In the genomic region with DNA sequence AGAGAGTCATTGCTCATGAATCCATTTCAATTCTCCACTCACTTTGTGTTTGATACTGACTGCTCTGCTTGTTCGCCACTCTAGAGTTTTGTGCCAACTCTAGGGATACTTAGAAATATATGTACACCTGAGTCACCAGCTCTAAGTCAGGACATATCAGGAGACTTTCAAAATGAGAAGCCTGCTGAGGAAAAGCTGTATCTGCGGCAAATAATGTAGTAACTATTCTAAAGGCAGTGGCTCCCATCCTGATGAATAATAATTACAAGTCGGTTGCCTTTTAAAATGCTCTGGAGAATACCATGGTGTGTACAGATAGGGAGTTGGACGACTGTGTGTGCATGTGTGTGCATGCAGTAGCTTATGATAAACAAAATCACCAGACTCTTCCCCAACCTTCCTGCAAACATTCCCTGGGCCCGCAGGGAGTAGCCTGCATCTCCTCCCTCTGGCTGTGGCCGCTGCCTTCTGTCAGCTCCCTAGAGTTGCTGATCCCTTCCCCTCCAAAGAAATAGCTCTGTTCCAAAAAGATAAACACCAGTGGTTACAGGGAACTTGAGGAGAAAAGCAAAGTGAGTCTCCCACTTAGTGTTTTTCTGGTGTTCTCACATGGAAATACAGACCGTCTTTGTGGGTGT, we compare ENCODE assay signal across 19 cellular contexts.
DNase-seq lines count a peak whose midpoint lies in the region; ATAC-seq and TF ChIP-seq lines count a peak whose summit lies in the region.
"Had no signal": no experiment of that assay in that cellular context is flagged by ENCODE, and none has a peak within 500 bp of the region (broad histone marks: within the 10 kb centered on the region; RNA-seq: fewer than 3 reads in every experiment).

No MANE protein-coding gene starts in this region.

- peaks cover 8 to 15% (median 14%) of the 10 kb centered on the region in 3 donors for H3K27me3 Mint-ChIP-seq in CD14-positive monocyte (ENCODE audit: low read depth in 3 of 3)

- TF ChIP-seq CTCF in right atrium auricular region (IDR thresholded peaks at IDR 0.05): no peak
- no peak for TF ChIP-seq CTCF in tibial artery (IDR thresholded peaks at IDR 0.05)
- TF ChIP-seq CTCF in CD14-positive monocyte (IDR thresholded peaks at IDR 0.05): no peak

- no peak overlapping the region for H3K27ac Mint-ChIP-seq in CD14-positive monocyte

- intact Hi-C loops in Right ventricle myocardium inferior (cut with DNase I): no loop called here
- intact Hi-C loops in tibial artery (cut with DNase I; ENCODE audit: low total_unique reads): no loop called here
- intact Hi-C loops in CD14-positive monocyte (cut with micrococcal nuclease): no loop called here

- no peak overlapping the region for H3K4me3 Mint-ChIP-seq in CD14-positive monocyte
- H3K4me3 Mint-ChIP-seq: H9 had no signal

- H3K9me3 ChIP-seq in right atrium auricular region (no peaks in the 10 kb centered on the region), tibial artery (no peaks in the 10 kb centered on the region)
- H3K9me3 ChIP-seq: BLaER1 treated with 17β-estradiol and CSF1 and Interleukin-3, amounts not matched to agents 10 nM and 100 nM; Peyer's patch had no signal

- ATAC-seq in Right ventricle myocardium inferior: peak; percentile 37

- H3K27ac ChIP-seq in right atrium auricular region: no peak overlapping the region
- H3K27ac ChIP-seq in epithelial cell of prostate: peak overlapping the region; percentile 62
- H3K27ac ChIP-seq in tibial artery: peak overlapping the region; percentile 17 to 36
- H3K27ac ChIP-seq: BLaER1 treated with 17β-estradiol and CSF1 and Interleukin-3, amounts not matched to agents 10 nM and 100 nM; Peyer's patch had no signal

- H3K4me1 Mint-ChIP-seq in CD14-positive monocyte: no peaks in the 10 kb centered on the region

- DNase-seq in Right ventricle myocardium inferior (ENCODE audit: missing footprints) (no peak), right atrium auricular region (ENCODE audit: low spot score) (no peak), epithelial cell of prostate (ENCODE audit: low read depth, low spot score) (no peak), middle frontal gyrus (ENCODE audit: extremely low spot score, low spot score) (peak; percentile 11), tibial artery (no peak), CD14-positive monocyte (ENCODE audit: low spot score) (no peak), T-helper 1 cell (no peak)
- DNase-seq in activated T-cell treated with anti-CD3 and anti-CD28 coated beads, Interleukin-2, amount 50 U/mL, for 1 hour: no peak
- DNase-seq: 8988T, DMS153, EL, H9, IMR-90, Kasumi-1, NCI-H187 treated with DMSO at 0.1 percent for 48 hours, NCI-H510A, NCI-H82, Peyer's patch had no signal

- peaks cover 0 to 7% of the 10 kb centered on the region in 2 donors for H3K4me1 ChIP-seq in right atrium auricular region
- peaks cover 0 to 37% (median 17%) of the 10 kb centered on the region in 4 donors for H3K4me1 ChIP-seq in tibial artery
- H3K4me1 ChIP-seq: BLaER1 treated with 17β-estradiol and CSF1 and Interleukin-3, amounts not matched to agents 10 nM and 100 nM; Peyer's patch had no signal

- H3K36me3 ChIP-seq in right atrium auricular region: no peaks in the 10 kb centered on the region
- no peaks in the 10 kb centered on the region for H3K36me3 ChIP-seq in tibial artery
- H3K36me3 ChIP-seq: Peyer's patch had no signal

- H3K27me3 ChIP-seq in right atrium auricular region (no peaks in the 10 kb centered on the region), tibial artery (no peaks in the 10 kb centered on the region)
- H3K27me3 ChIP-seq: BLaER1 treated with 17β-estradiol and CSF1 and Interleukin-3, amounts not matched to agents 10 nM and 100 nM; Peyer's patch had no signal

- peaks cover 0 to 3% (median 0%) of the 10 kb centered on the region in 7 donors for H3K9me3 Mint-ChIP-seq in CD14-positive monocyte
- H3K9me3 Mint-ChIP-seq: H9 had no signal

- H3K4me3 ChIP-seq in right atrium auricular region: no peak overlapping the region
- H3K4me3 ChIP-seq in tibial artery: peak overlapping the region; percentile 17 to 37
- H3K4me3 ChIP-seq: BLaER1 treated with 17β-estradiol and CSF1 and Interleukin-3, amounts not matched to agents 10 nM and 100 nM; Peyer's patch had no signal

- no peaks in the 10 kb centered on the region for H3K36me3 Mint-ChIP-seq in CD14-positive monocyte

Comparison
In these comparisons a context has a peak if more than half of its experiments do, and no peak if none do; other contexts are left out.
1. H3K27ac ChIP-seq: peak in epithelial cell of prostate (single experiment) and tibial artery (2 of 2); none in right atrium auricular region (0 of 2).
2. H3K4me3 ChIP-seq: peak in tibial artery (2 of 2); none in right atrium auricular region (0 of 2).